Comparison of ENCODE assay signal across 13 cellular contexts in genomic region chr18:59269563-59270214, GRCh38. TPM values are rescaled to one million over a fixed set of nuclear protein-coding genes. Genes with fewer than 3 reads are reported as not detected.
DNase-seq lines count a peak whose midpoint lies in the region; ATAC-seq lines count a peak whose summit lies in the region.
"Had no signal": no experiment of that assay in that cellular context is flagged by ENCODE, and none has a peak within 500 bp of the region (broad histone marks: within the 10 kb centered on the region; RNA-seq: fewer than 3 reads in every experiment).

No MANE protein-coding gene starts in this region.

- DNase-seq in right cardiac atrium (no peak), cardiac septum (ENCODE audit: low spot score) (no peak), mesendoderm (no peak), NCI-H2171 treated with DMSO at 0.1 percent for 48 hours (lab: John Stamatoyannopoulos, UW) (no peak), left colon (no peak), NCI-H2196 (lab: John Stamatoyannopoulos, UW; ENCODE audit: unreplicated experiment) (no peak)
- DNase-seq: NCI-H187 treated with DMSO at 0.1 percent for 48 hours had no signal

- H3K4me1 Mint-ChIP-seq in activated naive CD8-positive, alpha-beta T cell (ENCODE audit: low read depth), result peaks cover 38% of the 10 kb centered on the region

- H3K27ac Mint-ChIP-seq in activated naive CD8-positive, alpha-beta T cell, result no peak overlapping the region

- H3K36me3 Mint-ChIP-seq in activated naive CD8-positive, alpha-beta T cell, result no peaks in the 10 kb centered on the region

- WGBS in right cardiac atrium, result 6% methylated on average over 19 of the region's 19 CpGs
- WGBS in mesendoderm (ENCODE audit: extremely low coverage, insufficient coverage, low lambda C conversion rate), result no CpG with 5 or more reads among the region's 19 CpGs

- H3K79me1 ChIP-seq in mesendoderm (ENCODE audit: low read length), result no peaks in the 10 kb centered on the region

- H3K27ac ChIP-seq in right cardiac atrium (ENCODE audit: low read length) (no peak overlapping the region), mesendoderm (ENCODE audit: low read depth, low read length) (no peak overlapping the region)
- H3K27ac ChIP-seq: epithelial cell of prostate, vagina had no signal

- H3K4ac ChIP-seq in mesendoderm (ENCODE audit: low read depth, low read length), result no peak overlapping the region

- H3K4me3 ChIP-seq in right cardiac atrium (ENCODE audit: low read length) (peak overlapping the region; percentile 24), mesendoderm (ENCODE audit: low read length) (peak overlapping the region; percentile 54)

- peak overlapping the region; percentile 78 for H3K56ac ChIP-seq in mesendoderm (ENCODE audit: low read length)

- H3K79me2 ChIP-seq in mesendoderm (ENCODE audit: control insufficient read depth, insufficient read depth, low read length), result no peaks in the 10 kb centered on the region

- H4K8ac ChIP-seq in mesendoderm (ENCODE audit: low read depth, low read length), result no peak overlapping the region

- no peak overlapping the region for H3K23ac ChIP-seq in mesendoderm (ENCODE audit: low read length)

- H2AK5ac ChIP-seq in mesendoderm (ENCODE audit: low read length), result no peak overlapping the region

- no peak overlapping the region for H2BK15ac ChIP-seq in mesendoderm (replicated peaks; ENCODE audit: low read depth)

- peak overlapping the region; percentile 66 for H3K9ac ChIP-seq in mesendoderm (ENCODE audit: low read length)

- no peak overlapping the region for H4K5ac ChIP-seq in mesendoderm (ENCODE audit: low read length)

- H2BK5ac ChIP-seq in mesendoderm (ENCODE audit: low read length), result no peak overlapping the region

- H2BK120ac ChIP-seq in mesendoderm (ENCODE audit: low read depth, low read length), result no peak overlapping the region

- H3K18ac ChIP-seq in mesendoderm (ENCODE audit: low read length), result no peak overlapping the region

- H3K27me3 ChIP-seq in right cardiac atrium (ENCODE audit: control insufficient read depth, insufficient read depth), result peaks cover 2% of the 10 kb centered on the region
- peaks cover 75% of the 10 kb centered on the region for H3K27me3 ChIP-seq in mesendoderm (ENCODE audit: insufficient read depth, low read length, poor library complexity)

- H3K9me3 ChIP-seq in right cardiac atrium (ENCODE audit: control insufficient read depth, low read length), result no peaks in the 10 kb centered on the region
- H3K9me3 ChIP-seq: vagina had no signal

- intact Hi-C loops in right cardiac atrium (cut with DNase I) (no loop called here), cardiac septum (cut with DNase I) (no loop called here), left colon (cut with DNase I, micrococcal nuclease) (no loop called here)

- ATAC-seq in right cardiac atrium, result no peak
- no peak for ATAC-seq in left colon
- ATAC-seq in HG02973 (IDR thresholded peaks at IDR 0.05; ENCODE audit: unreplicated experiment), result no peak

- no peaks in the 10 kb centered on the region for H3K4me1 ChIP-seq in right cardiac atrium (ENCODE audit: control insufficient read depth, insufficient read depth, low read length)
- peaks cover 3% of the 10 kb centered on the region for H3K4me1 ChIP-seq in mesendoderm (ENCODE audit: control insufficient read depth, low read depth, low read length)

- peak overlapping the region; percentile 62 for H3K4me3 Mint-ChIP-seq in activated naive CD8-positive, alpha-beta T cell

- H3K9me3 Mint-ChIP-seq in activated naive CD8-positive, alpha-beta T cell (ENCODE audit: low read depth), result no peaks in the 10 kb centered on the region

- peaks cover 48% of the 10 kb centered on the region for H3K27me3 Mint-ChIP-seq in activated naive CD8-positive, alpha-beta T cell

- peak overlapping the region; percentile 65 for H3K4me2 ChIP-seq in mesendoderm (ENCODE audit: low read length)

- no peaks in the 10 kb centered on the region for H3K36me3 ChIP-seq in mesendoderm (ENCODE audit: control insufficient read depth, insufficient read depth, low read length)
- H3K36me3 ChIP-seq: vagina had no signal

RNA-seq across cellular contexts. Expression of gene RAX, which starts 3.6 kb away (rescaled TPM):
- total RNA-seq in right cardiac atrium (not detected), cardiac septum (not detected), left colon (not detected)
- not detected for polyA plus RNA-seq in right cardiac atrium
- 0.06 TPM for polyA plus RNA-seq in mesendoderm (2013, experiment 1 of 2)
- polyA plus RNA-seq in mesendoderm (2013, experiment 2 of 2), result 0.04 TPM
- total RNA-seq: kidney epithelial cell, renal cortical epithelial cell, vagina had no signal

RNA-seq across cellular contexts. Expression of gene CPLX4, which starts 48.8 kb away (rescaled TPM):
- total RNA-seq in right cardiac atrium (not detected), cardiac septum (not detected), left colon (not detected)
- polyA plus RNA-seq in right cardiac atrium, result not detected
- polyA plus RNA-seq in mesendoderm (2013, experiment 1 of 2), result not detected
- polyA plus RNA-seq in mesendoderm (2013, experiment 2 of 2), result not detected
- total RNA-seq: kidney epithelial cell, renal cortical epithelial cell, vagina had no signal

RNA-seq across cellular contexts. Expression of gene GRP, which starts 49.7 kb away (rescaled TPM):
- total RNA-seq in right cardiac atrium (not detected), cardiac septum (not detected), left colon (under 1 TPM in 1 of 2 donors, not detected in 1; 0.81 TPM)
- polyA plus RNA-seq in right cardiac atrium, result not detected
- 8.6 TPM for polyA plus RNA-seq in mesendoderm (2013, experiment 1 of 2)
- 7.3 TPM for polyA plus RNA-seq in mesendoderm (2013, experiment 2 of 2)
- total RNA-seq: kidney epithelial cell, renal cortical epithelial cell, vagina had no signal
